ENCODE assay signal across 10 cellular contexts in genomic region chr7:142188846-142189245, GRCh38.
DNase-seq lines count a peak whose midpoint lies in the region; ATAC-seq and TF ChIP-seq lines count a peak whose summit lies in the region.
"Had no signal": no experiment of that assay in that cellular context is flagged by ENCODE, and none has a peak within 500 bp of the region (broad histone marks: within the 10 kb centered on the region; RNA-seq: fewer than 3 reads in every experiment).

No MANE protein-coding gene starts in this region.

- H3K4me3 ChIP-seq in GM23338 (no peak overlapping the region), Peyer's patch (no peak overlapping the region)

- intact Hi-C loops in activated T-helper 2 cell treated with anti-CD3 and anti-CD28 coated beads, Interferon-gamma antibody, Interleukin-2, Interleukin-4, amounts not matched to agents 10 μg/mL and 5 μg/mL and 100 μg/mL, durations not matched to agents 14 hours and 24 hours and 36 hours (cut with micrococcal nuclease): loop anchor here (2.0 kb wide), 1 partner anchor 212 kb away; no protein-coding TSS in a partner anchor

- no peak for ATAC-seq in GM23338
- ATAC-seq in stimulated activated memory B cell treated with anti-CD40 and anti-IgM and Interleukin-4, amounts not matched to agents 10 μg/mL and 1 μg/mL and 100 μg/mL, for 72 hours: no peak

- H3K4me2 ChIP-seq in GM23338: no peak overlapping the region

- H3K36me3 Mint-ChIP-seq in GM23338 (ENCODE audit: low read depth) (no peaks in the 10 kb centered on the region), immature natural killer cell (no peaks in the 10 kb centered on the region)
- H3K36me3 Mint-ChIP-seq in activated T-helper 2 cell treated with anti-CD3 and anti-CD28 coated beads, Interferon-gamma antibody, Interleukin-2, Interleukin-4, amounts not matched to agents 10 μg/mL and 5 μg/mL and 100 μg/mL, durations not matched to agents 14 hours and 24 hours and 36 hours (ENCODE audit: low read depth): no peaks in the 10 kb centered on the region
- H3K36me3 Mint-ChIP-seq in stimulated activated memory B cell treated with anti-CD40 and anti-IgM and Interleukin-4, amounts not matched to agents 10 μg/mL and 1 μg/mL and 100 μg/mL, for 72 hours: no peaks in the 10 kb centered on the region

- peak; percentile 43; the same call in 1 of the 2 replicates for TF ChIP-seq CTCF in 22Rv1 (IDR thresholded peaks at IDR 0.05)
- TF ChIP-seq CTCF in GM23338 (conservative IDR thresholded peaks at IDR 0.05; ENCODE audit: low read depth in 2 of 2): peak in 1 of 2 experiments; percentile 62; a peak in 3 of 4 replicates
- peak in 3 of 6 experiments; percentile 32 to 50 (median 40) for TF ChIP-seq CTCF in Peyer's patch (IDR thresholded peaks at IDR 0.05)

- no peaks in the 10 kb centered on the region for H3F3A ChIP-seq in GM23338 (replicated peaks; ENCODE audit: low read depth)

- H3K79me2 ChIP-seq in GM23338 (replicated peaks; ENCODE audit: insufficient read depth): no peaks in the 10 kb centered on the region

- H2AFZ ChIP-seq in GM23338: no peak overlapping the region

- no peak overlapping the region for H3K27ac Mint-ChIP-seq in GM23338
- H3K27ac Mint-ChIP-seq in immature natural killer cell: no peak overlapping the region
- no peak overlapping the region for H3K27ac Mint-ChIP-seq in activated T-helper 2 cell treated with anti-CD3 and anti-CD28 coated beads, Interferon-gamma antibody, Interleukin-2, Interleukin-4, amounts not matched to agents 10 μg/mL and 5 μg/mL and 100 μg/mL, durations not matched to agents 14 hours and 24 hours and 36 hours
- H3K27ac Mint-ChIP-seq in stimulated activated memory B cell treated with anti-CD40 and anti-IgM and Interleukin-4, amounts not matched to agents 10 μg/mL and 1 μg/mL and 100 μg/mL, for 72 hours: no peak overlapping the region
- H3K27ac Mint-ChIP-seq: activated naive CD4-positive, alpha-beta T cell treated with anti-CD3 and anti-CD28 coated beads for 36 hours had no signal

- no peak overlapping the region for H3K27ac ChIP-seq in 22Rv1
- H3K27ac ChIP-seq in GM23338 (ENCODE audit: low read depth): no peak overlapping the region
- no peak overlapping the region for H3K27ac ChIP-seq in Peyer's patch

- TF ChIP-seq POLR2A in Peyer's patch (IDR thresholded peaks at IDR 0.05): no peak

- DNase-seq in GM23338 (ENCODE audit: low spot score) (peak; percentile 36), RPMI7951 (ENCODE audit: low read depth) (peak; percentile 24), immature natural killer cell (peak in 2 of 3 donors; percentile 6), Peyer's patch (no peak)
- DNase-seq in activated T-helper 2 cell treated with anti-CD3 and anti-CD28 coated beads, Interferon-gamma antibody, Interleukin-2, Interleukin-4, amounts not matched to agents 10 μg/mL and 5 μg/mL and 100 μg/mL, durations not matched to agents 14 hours and 24 hours and 36 hours (ENCODE audit: low spot score): no peak
- no peak for DNase-seq in activated CD8-positive, alpha-beta memory T cell treated with anti-CD3 and anti-CD28 coated beads, Interleukin-2, amount 50 U/mL, for 4 hours
- DNase-seq: activated naive CD4-positive, alpha-beta T cell treated with anti-CD3 and anti-CD28 coated beads for 36 hours; retina had no signal

- no peaks in the 10 kb centered on the region for H3K9me2 ChIP-seq in GM23338 (ENCODE audit: insufficient read depth)

- H3K4me1 Mint-ChIP-seq in GM23338: no peaks in the 10 kb centered on the region
- H3K4me1 Mint-ChIP-seq in immature natural killer cell: peaks cover 5 to 11% of the 10 kb centered on the region in 2 donors
- H3K4me1 Mint-ChIP-seq in activated T-helper 2 cell treated with anti-CD3 and anti-CD28 coated beads, Interferon-gamma antibody, Interleukin-2, Interleukin-4, amounts not matched to agents 10 μg/mL and 5 μg/mL and 100 μg/mL, durations not matched to agents 14 hours and 24 hours and 36 hours (ENCODE audit: low read depth): peaks cover 6% of the 10 kb centered on the region
- no peaks in the 10 kb centered on the region for H3K4me1 Mint-ChIP-seq in stimulated activated memory B cell treated with anti-CD40 and anti-IgM and Interleukin-4, amounts not matched to agents 10 μg/mL and 1 μg/mL and 100 μg/mL, for 72 hours

- H4K20me1 ChIP-seq in GM23338 (replicated peaks; ENCODE audit: insufficient read depth): no peaks in the 10 kb centered on the region

- H3K36me3 ChIP-seq in GM23338 (ENCODE audit: insufficient read depth): no peaks in the 10 kb centered on the region
- H3K36me3 ChIP-seq in Peyer's patch: peaks cover 0 to 24% (median 0%) of the 10 kb centered on the region in 3 donors

- no peaks in the 10 kb centered on the region for H3K27me3 Mint-ChIP-seq in GM23338 (ENCODE audit: insufficient read depth, low read depth, poor library complexity)
- H3K27me3 Mint-ChIP-seq in immature natural killer cell (ENCODE audit: low read depth in 3 of 3): peaks cover 0 to 4% (median 2%) of the 10 kb centered on the region in 3 donors
- H3K27me3 Mint-ChIP-seq in activated T-helper 2 cell treated with anti-CD3 and anti-CD28 coated beads, Interferon-gamma antibody, Interleukin-2, Interleukin-4, amounts not matched to agents 10 μg/mL and 5 μg/mL and 100 μg/mL, durations not matched to agents 14 hours and 24 hours and 36 hours (ENCODE audit: low read depth): peaks cover 49% of the 10 kb centered on the region
- H3K27me3 Mint-ChIP-seq in stimulated activated memory B cell treated with anti-CD40 and anti-IgM and Interleukin-4, amounts not matched to agents 10 μg/mL and 1 μg/mL and 100 μg/mL, for 72 hours: no peaks in the 10 kb centered on the region

- no peak overlapping the region for H3K4me3 Mint-ChIP-seq in GM23338
- H3K4me3 Mint-ChIP-seq in immature natural killer cell: no peak overlapping the region
- no peak overlapping the region for H3K4me3 Mint-ChIP-seq in activated T-helper 2 cell treated with anti-CD3 and anti-CD28 coated beads, Interferon-gamma antibody, Interleukin-2, Interleukin-4, amounts not matched to agents 10 μg/mL and 5 μg/mL and 100 μg/mL, durations not matched to agents 14 hours and 24 hours and 36 hours (ENCODE audit: low read depth)
- no peak overlapping the region for H3K4me3 Mint-ChIP-seq in stimulated activated memory B cell treated with anti-CD40 and anti-IgM and Interleukin-4, amounts not matched to agents 10 μg/mL and 1 μg/mL and 100 μg/mL, for 72 hours
- H3K4me3 Mint-ChIP-seq: activated naive CD4-positive, alpha-beta T cell treated with anti-CD3 and anti-CD28 coated beads for 36 hours had no signal

- H3K9me3 ChIP-seq in Peyer's patch: no peaks in the 10 kb centered on the region

- H3K4me1 ChIP-seq in GM23338 (ENCODE audit: insufficient read depth) (no peaks in the 10 kb centered on the region), Peyer's patch (no peaks in the 10 kb centered on the region)

- no peaks in the 10 kb centered on the region for H3K27me3 ChIP-seq in GM23338 (ENCODE audit: insufficient read depth)
- no peaks in the 10 kb centered on the region for H3K27me3 ChIP-seq in Peyer's patch

- H3K9me3 Mint-ChIP-seq in GM23338 (no peaks in the 10 kb centered on the region), immature natural killer cell (peaks cover 0 to 2% (median 0%) of the 10 kb centered on the region in 6 donors)
- H3K9me3 Mint-ChIP-seq in activated T-helper 2 cell treated with anti-CD3 and anti-CD28 coated beads, Interferon-gamma antibody, Interleukin-2, Interleukin-4, amounts not matched to agents 10 μg/mL and 5 μg/mL and 100 μg/mL, durations not matched to agents 14 hours and 24 hours and 36 hours: no peaks in the 10 kb centered on the region
- peaks cover 5% of the 10 kb centered on the region for H3K9me3 Mint-ChIP-seq in stimulated activated memory B cell treated with anti-CD40 and anti-IgM and Interleukin-4, amounts not matched to agents 10 μg/mL and 1 μg/mL and 100 μg/mL, for 72 hours
- H3K9me3 Mint-ChIP-seq: activated naive CD4-positive, alpha-beta T cell treated with anti-CD3 and anti-CD28 coated beads for 36 hours had no signal

TF ChIP-seq in GM23338, 12 proteins besides CTCF, POLR2A, EP300 and RAD21 (continues in another document):
- TF ChIP-seq EZH2 (IDR thresholded peaks at IDR 0.05; ENCODE audit: low read depth, unreplicated experiment) (no peak), EZH2phosphoT487 (IDR thresholded peaks at IDR 0.05; ENCODE audit: unreplicated experiment) (no peak), JUNB (IDR thresholded peaks at IDR 0.05; ENCODE audit: unreplicated experiment) (no peak), ETS1 (IDR thresholded peaks at IDR 0.05) (no peak), ZNF114 (CRISPR knock-in tag; IDR thresholded peaks at IDR 0.05) (no peak), REST (IDR thresholded peaks at IDR 0.05; ENCODE audit: unreplicated experiment) (no peak)

Comparison
In these comparisons a context has a peak if more than half of its experiments do, and no peak if none do; other contexts are left out.
1. DNase-seq: peak in GM23338 (single experiment), RPMI7951 (single experiment) and immature natural killer cell (2 of 3); none in Peyer's patch (0 of 3), activated T-helper 2 cell treated with anti-CD3 and anti-CD28 coated beads, Interferon-gamma antibody, Interleukin-2, Interleukin-4, amounts not matched to agents 10 μg/mL and 5 μg/mL and 100 μg/mL, durations not matched to agents 14 hours and 24 hours and 36 hours (single experiment) and activated CD8-positive, alpha-beta memory T cell treated with anti-CD3 and anti-CD28 coated beads, Interleukin-2, amount 50 U/mL, for 4 hours (single experiment).